In the genomic region with DNA sequence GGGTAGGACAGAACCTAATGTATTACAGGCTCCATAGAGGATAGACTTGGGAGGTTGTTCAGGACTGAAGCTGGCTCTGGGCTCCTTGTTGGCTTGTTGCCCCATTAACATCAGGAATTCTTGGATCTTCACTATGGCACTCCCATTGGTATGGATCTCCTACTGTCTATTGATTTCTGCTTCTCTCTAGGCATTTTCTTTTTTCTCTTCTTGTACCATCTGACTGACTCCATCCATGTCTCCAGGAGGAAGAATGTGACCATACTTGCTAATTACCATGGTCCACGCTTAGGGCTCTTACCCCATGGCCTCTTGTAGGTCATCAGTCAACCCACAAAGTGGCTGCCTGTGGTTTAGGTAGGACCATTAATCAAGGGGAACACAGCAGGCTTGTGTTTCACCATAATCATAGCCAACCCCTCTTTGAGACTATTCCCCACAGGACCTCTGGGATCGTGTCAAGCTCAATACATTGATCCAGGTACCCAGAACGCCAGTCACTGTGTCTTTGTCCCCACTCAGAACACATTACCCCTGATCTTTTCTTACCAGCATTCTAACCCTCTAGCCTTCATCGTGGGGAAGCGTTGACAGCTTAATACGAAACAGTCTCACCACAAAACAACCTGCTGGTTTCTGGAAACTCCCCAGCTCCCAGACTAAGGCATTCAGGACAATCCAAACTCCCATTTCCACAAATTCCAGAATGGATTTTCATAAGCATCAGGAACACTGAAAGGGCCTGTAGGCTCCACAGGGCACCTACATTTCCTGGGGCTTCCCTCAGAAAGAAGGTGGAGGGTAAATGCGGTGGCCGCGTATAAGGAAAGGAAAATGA, we compare ENCODE assay signal across 21 cellular contexts.
DNase-seq lines count a peak whose midpoint lies in the region; ATAC-seq and TF ChIP-seq lines count a peak whose summit lies in the region.
"Had no signal": no experiment of that assay in that cellular context is flagged by ENCODE, and none has a peak within 500 bp of the region (broad histone marks: within the 10 kb centered on the region; RNA-seq: fewer than 3 reads in every experiment).

No MANE protein-coding gene starts in this region.

- intact Hi-C loops in mammary epithelial cell (cut with micrococcal nuclease) (loop anchor here (5.0 kb wide), 1 partner anchor 166 kb away; no protein-coding TSS in a partner anchor), right lobe of liver (cut with DNase I) (loop anchor here in 1 of 2 donors (10.0 kb wide), 1 partner anchor 78 kb away; no protein-coding TSS in a partner anchor), adrenal gland (cut with DNase I) (no loop called here)

- WGBS in mammary epithelial cell (ENCODE audit: low coverage, missing lambda C conversion rate), result 14% methylated on average over 7 of the region's 9 CpGs
- 88% methylated on average over 9 of the region's 9 CpGs for WGBS in right lobe of liver (ENCODE audit: insufficient coverage, low coverage, low lambda C conversion rate, missing lambda C conversion rate)
- WGBS in tibial nerve, 2 donors, result 86 to 90% methylated on average over 9 of the region's 9 CpGs
- WGBS in adrenal gland, 4 donors, result 89 to 94% (median 91%) methylated on average over 9 of the region's 9 CpGs

- H3K4me3 ChIP-seq in RWPE2 (ENCODE audit: severe bottlenecking) (no peak overlapping the region), mammary epithelial cell (replicated peaks in 1 of 3; ENCODE audit: insufficient read depth in 1 of 3, low read depth in 2 of 3, low read length in 3 of 3) (no peak overlapping the region), right lobe of liver (no peak overlapping the region), stomach smooth muscle (ENCODE audit: low read length in 2 of 2) (no peak overlapping the region), tibial nerve (no peak overlapping the region), adrenal gland (no peak overlapping the region)
- H3K4me3 ChIP-seq: colonic mucosa, SK-N-MC had no signal

- H3K27me3 ChIP-seq in RWPE2 (ENCODE audit: insufficient read depth, poor library complexity, severe bottlenecking), result no peaks in the 10 kb centered on the region
- H3K27me3 ChIP-seq in mammary epithelial cell (ENCODE audit: insufficient read depth, low read length), result no peaks in the 10 kb centered on the region
- H3K27me3 ChIP-seq in right lobe of liver, result no peaks in the 10 kb centered on the region
- no peaks in the 10 kb centered on the region for H3K27me3 ChIP-seq in stomach smooth muscle (ENCODE audit: control insufficient read depth in 1 of 2, insufficient read depth in 2 of 2, low read length in 2 of 2)
- H3K27me3 ChIP-seq in tibial nerve, result no peaks in the 10 kb centered on the region
- H3K27me3 ChIP-seq in adrenal gland, result no peaks in the 10 kb centered on the region
- H3K27me3 ChIP-seq: colonic mucosa, neutrophil had no signal

- TF ChIP-seq CTCF in RWPE2 (IDR thresholded peaks at IDR 0.05; ENCODE audit: poor library complexity, severe bottlenecking) (no peak), mammary epithelial cell (conservative IDR thresholded peaks at IDR 0.05 in 1 of 2, IDR thresholded peaks at IDR 0.05 in 1 of 2; ENCODE audit: extremely low read depth in 1 of 2, insufficient read depth in 1 of 2, low read depth in 1 of 2, low read length in 2 of 2) (no peak), right lobe of liver (IDR thresholded peaks at IDR 0.05) (no peak), tibial nerve (IDR thresholded peaks at IDR 0.05) (no peak), adrenal gland (IDR thresholded peaks at IDR 0.05) (no peak), GM13977 (IDR thresholded peaks at IDR 0.05; ENCODE audit: extremely low read depth, insufficient read depth, missing control alignments) (no peak)

- TF ChIP-seq POLR2A in right lobe of liver (IDR thresholded peaks at IDR 0.05) (no peak), tibial nerve (IDR thresholded peaks at IDR 0.05) (no peak), adrenal gland (IDR thresholded peaks at IDR 0.05) (no peak)

- dilution Hi-C loops in mammary epithelial cell (cut with HindIII; ENCODE audit: low sequenced_read_pairs), result no loop called here

- in situ Hi-C loops in mammary epithelial cell (cut with MboI; ENCODE audit: low sequenced_read_pairs in 2 of 2) (loop anchor here (10.0 kb wide), 2 partner anchors 78 to 168 kb away; no protein-coding TSS in a partner anchor), GM13977 (cut with MboI; ENCODE audit: low pct_unique_long_range_greater_than_20kb, low sequenced_read_pairs, unreplicated experiment) (no loop called here)

- peaks cover 45% of the 10 kb centered on the region for H3K4me1 ChIP-seq in RWPE2 (ENCODE audit: insufficient read depth, poor library complexity, severe bottlenecking)
- peaks cover 37% of the 10 kb centered on the region for H3K4me1 ChIP-seq in mammary epithelial cell (ENCODE audit: insufficient read depth, low read length)
- peaks cover 0 to 42% (median 16%) of the 10 kb centered on the region in 4 donors for H3K4me1 ChIP-seq in right lobe of liver
- peaks cover 19% of the 10 kb centered on the region for H3K4me1 ChIP-seq in stomach smooth muscle (ENCODE audit: control insufficient read depth, insufficient read depth, low read length)
- H3K4me1 ChIP-seq in tibial nerve, result peaks cover 0 to 14% (median 3%) of the 10 kb centered on the region in 4 donors
- peaks cover 0 to 6% of the 10 kb centered on the region in 2 donors for H3K4me1 ChIP-seq in adrenal gland (replicated peaks in 1 of 2)

- no peak for DNase-seq in RWPE2 (ENCODE audit: low spot score)
- peak; percentile 59 for DNase-seq in mammary epithelial cell
- DNase-seq in right lobe of liver, result no peak
- no peak for DNase-seq in tibial nerve (ENCODE audit: low spot score in 2 of 2)
- DNase-seq in putamen (ENCODE audit: low spot score), result no peak
- no peak for DNase-seq in adrenal gland
- DNase-seq in GM13977 (ENCODE audit: low spot score), result no peak
- DNase-seq: activated CD4-positive, alpha-beta memory T cell treated with anti-CD3 and anti-CD28 coated beads, Interleukin-2, amount 10 ng/mL, durations not matched to agents 7 days and 5 days; activated naive CD4-positive, alpha-beta T cell; CD8-positive, alpha-beta T cell; colonic mucosa; left colon; NCI-H187; NCI-H2227 treated with DMSO at 0.1 percent for 48 hours; PC-3; stimulated activated CD4-positive, alpha-beta T cell treated with anti-CD3 and anti-CD28 coated beads, Interleukin-2, amount 100 ng/mL, for 24 hours had no signal

- peak overlapping the region; percentile 79 for H2AFZ ChIP-seq in mammary epithelial cell (ENCODE audit: low read depth, low read length)

- peak overlapping the region; percentile 61 for H3K4me2 ChIP-seq in mammary epithelial cell (ENCODE audit: insufficient read depth, low read depth, low read length)

- H3K27ac ChIP-seq in RWPE2 (ENCODE audit: poor library complexity, severe bottlenecking), result peak overlapping the region; percentile 96
- peak overlapping the region; percentile 91 for H3K27ac ChIP-seq in mammary epithelial cell (ENCODE audit: insufficient read depth, low read depth, low read length)
- peak overlapping the region; percentile 90 to 98 (median 90) for H3K27ac ChIP-seq in right lobe of liver
- peak overlapping the region; percentile 53 for H3K27ac ChIP-seq in stomach smooth muscle (ENCODE audit: low read length)
- peak overlapping the region in 1 of 4 donors; percentile 71 for H3K27ac ChIP-seq in tibial nerve
- no peak overlapping the region for H3K27ac ChIP-seq in adrenal gland
- H3K27ac ChIP-seq: colonic mucosa, HL-60, neutrophil, SK-N-MC had no signal

- no peaks in the 10 kb centered on the region for H3K79me2 ChIP-seq in mammary epithelial cell (ENCODE audit: insufficient read depth, low read length)

- no peak for TF ChIP-seq EP300 in tibial nerve (IDR thresholded peaks at IDR 0.05)

- H3K9ac ChIP-seq in mammary epithelial cell (ENCODE audit: insufficient read depth, low read length) (peak overlapping the region; percentile 53), stomach smooth muscle (ENCODE audit: low read length in 2 of 2) (no peak overlapping the region)

- ATAC-seq in RWPE2 (ENCODE audit: low read depth) (no peak), right lobe of liver (no peak)
- ATAC-seq: CD8-positive, alpha-beta T cell; left colon; PC-3; WTC11 had no signal

- no TSS peak for BruUV-seq in mammary epithelial cell (replicated peaks; lab: Mats Ljungman, UMichigan)

- CTCF ChIA-PET in mammary epithelial cell (lab: Charles Lee; ENCODE audit: low non-redundant PET), result no interaction called here

- H3K9me3 ChIP-seq in RWPE2 (ENCODE audit: severe bottlenecking) (no peaks in the 10 kb centered on the region), mammary epithelial cell (replicated peaks; ENCODE audit: insufficient read depth, low read length) (no peaks in the 10 kb centered on the region), right lobe of liver (no peaks in the 10 kb centered on the region), stomach smooth muscle (ENCODE audit: control insufficient read depth in 2 of 2, low read length in 2 of 2) (peaks cover 0 to 4% of the 10 kb centered on the region in 2 donors), tibial nerve (peaks cover 0 to 6% (median 0%) of the 10 kb centered on the region in 4 donors), adrenal gland (replicated peaks in 1 of 3) (no peaks in the 10 kb centered on the region)
- H3K9me3 ChIP-seq: colonic mucosa, neutrophil had no signal

- H4K20me1 ChIP-seq in mammary epithelial cell (ENCODE audit: insufficient read depth, low read length), result no peaks in the 10 kb centered on the region

- H3K36me3 ChIP-seq in RWPE2 (ENCODE audit: low read depth) (no peaks in the 10 kb centered on the region), mammary epithelial cell (ENCODE audit: insufficient read depth, low read length) (no peaks in the 10 kb centered on the region), right lobe of liver (no peaks in the 10 kb centered on the region), stomach smooth muscle (ENCODE audit: control insufficient read depth in 2 of 2, insufficient read depth in 2 of 2, low read length in 2 of 2) (no peaks in the 10 kb centered on the region), tibial nerve (no peaks in the 10 kb centered on the region), adrenal gland (replicated peaks in 1 of 2) (no peaks in the 10 kb centered on the region)
- H3K36me3 ChIP-seq: colonic mucosa, neutrophil had no signal

Comparison
In these comparisons a context has a peak if more than half of its experiments do, and no peak if none do; other contexts are left out.
1. H3K27ac ChIP-seq: peak in RWPE2 (single experiment), mammary epithelial cell (single experiment), right lobe of liver (3 of 3) and stomach smooth muscle (single experiment); none in adrenal gland (0 of 5).